8 cellular contexts compared by ENCODE assay signal in genomic region chr9:122464633-122465567, GRCh38. TPM values are rescaled to one million over a fixed set of nuclear protein-coding genes. Genes with fewer than 3 reads are reported as not detected.
DNase-seq lines count a peak whose midpoint lies in the region; ATAC-seq and TF ChIP-seq lines count a peak whose summit lies in the region.

No MANE protein-coding gene starts in this region.

- H3K4me1 ChIP-seq in hepatocyte (ENCODE audit: insufficient read depth), result no peaks in the 10 kb centered on the region

- no peaks in the 10 kb centered on the region for H3K36me3 ChIP-seq in hepatocyte (replicated peaks; ENCODE audit: insufficient read depth, low read depth)

- 27% methylated on average over 10 of the region's 10 CpGs for WGBS in hepatocyte (ENCODE audit: low lambda C conversion rate, missing lambda C conversion rate)

- H3K4me1 Mint-ChIP-seq in T-helper 2 cell treated with Interferon-gamma antibody and Interleukin-4, amounts not matched to agents 5 μg/mL and 100 μg/mL, for 36 hours (ENCODE audit: low read depth), result peaks cover 8% of the 10 kb centered on the region

- H3K36me3 Mint-ChIP-seq in T-helper 2 cell treated with Interferon-gamma antibody and Interleukin-4, amounts not matched to agents 5 μg/mL and 100 μg/mL, for 36 hours (ENCODE audit: low read depth), result no peaks in the 10 kb centered on the region

- TF ChIP-seq CTCF in GM12872 (IDR thresholded peaks at IDR 0.05; ENCODE audit: insufficient read depth, low read depth, low read length), result peak; percentile 82
- TF ChIP-seq CTCF in astrocyte of the cerebellum (IDR thresholded peaks at IDR 0.05; ENCODE audit: low read depth, low read length, missing control alignments), result peak; percentile 83
- peak; percentile 81 for TF ChIP-seq CTCF in hepatocyte (IDR thresholded peaks at IDR 0.05; ENCODE audit: poor library complexity)

- H3K9me3 ChIP-seq in hepatocyte (ENCODE audit: low read depth), result no peaks in the 10 kb centered on the region

- no peaks in the 10 kb centered on the region for H3K79me2 ChIP-seq in hepatocyte

- H3K4me2 ChIP-seq in hepatocyte, result peak overlapping the region; percentile 70

- peaks cover 45% of the 10 kb centered on the region for H3K27me3 Mint-ChIP-seq in T-helper 2 cell treated with Interferon-gamma antibody and Interleukin-4, amounts not matched to agents 5 μg/mL and 100 μg/mL, for 36 hours (ENCODE audit: low read depth)

- H3K4me3 ChIP-seq in astrocyte of the cerebellum (ENCODE audit: low read depth, low read length) (peak overlapping the region; percentile 26), hepatocyte (peak overlapping the region; percentile 44), skeletal muscle cell (ENCODE audit: low read depth, low read length) (peak overlapping the region; percentile 44)

- no peaks in the 10 kb centered on the region for H3K9me2 ChIP-seq in hepatocyte (replicated peaks; ENCODE audit: insufficient read depth)

- H4K20me1 ChIP-seq in hepatocyte (ENCODE audit: insufficient read depth, poor library complexity, severe bottlenecking), result no peaks in the 10 kb centered on the region

- H3K9me3 Mint-ChIP-seq in T-helper 2 cell treated with Interferon-gamma antibody and Interleukin-4, amounts not matched to agents 5 μg/mL and 100 μg/mL, for 36 hours, result no peaks in the 10 kb centered on the region

- peaks cover 21% of the 10 kb centered on the region for H3K27me3 ChIP-seq in hepatocyte

- in situ Hi-C loops in astrocyte of the cerebellum (cut with HindIII; ENCODE audit: low sequenced_read_pairs), result no loop called here

- DNase-seq in NCI-H187 treated with DMSO at 0.1 percent for 48 hours (lab: John Stamatoyannopoulos, UW), result peak; percentile 4
- peak; percentile 59 for DNase-seq in T-helper 2 cell treated with Interferon-gamma antibody and Interleukin-4, amounts not matched to agents 5 μg/mL and 100 μg/mL, for 36 hours (ENCODE audit: low spot score)
- DNase-seq in astrocyte of the cerebellum (ENCODE audit: low read depth), result peak; percentile 70
- peak; percentile 84 for DNase-seq in hepatocyte (ENCODE audit: low spot score)
- peak; percentile 48 for DNase-seq in skeletal muscle cell (ENCODE audit: low read depth)

- peak overlapping the region; percentile 80 for H2AFZ ChIP-seq in hepatocyte

- no peak overlapping the region for H3K27ac ChIP-seq in hepatocyte

- H3K4me3 Mint-ChIP-seq in T-helper 2 cell treated with Interferon-gamma antibody and Interleukin-4, amounts not matched to agents 5 μg/mL and 100 μg/mL, for 36 hours, result peak overlapping the region; percentile 88

- ATAC-seq in HG02798 (IDR thresholded peaks at IDR 0.05; ENCODE audit: poor library complexity, unreplicated experiment) (peak; percentile 71), HG02870 (IDR thresholded peaks at IDR 0.05; ENCODE audit: unreplicated experiment) (no peak)

- H3K27ac Mint-ChIP-seq in T-helper 2 cell treated with Interferon-gamma antibody and Interleukin-4, amounts not matched to agents 5 μg/mL and 100 μg/mL, for 36 hours, result peak overlapping the region; percentile 89

RNA-seq across cellular contexts. Expression of gene OR1J1, which starts 12.8 kb away (rescaled TPM):
- not detected in 2 replicates for total RNA-seq in hepatocyte
- not detected in 2 replicates for polyA plus RNA-seq in hepatocyte

RNA-seq across cellular contexts. Expression of gene OR1J2, which starts 45.7 kb away (rescaled TPM):
- not detected in 2 replicates for total RNA-seq in hepatocyte
- polyA plus RNA-seq in hepatocyte, result not detected in 2 replicates

RNA-seq across cellular contexts. Expression of gene OR1J4, which starts 54.0 kb away (rescaled TPM):
- total RNA-seq in hepatocyte, result not detected in 2 replicates
- polyA plus RNA-seq in hepatocyte, result not detected in 2 replicates

Comparison
In these comparisons a context has a peak if more than half of its experiments do, and no peak if none do; other contexts are left out.
1. DNase-seq: peak in every context shown above with its lines; median percentile 84 in hepatocyte; 70 in astrocyte of the cerebellum; 59 in T-helper 2 cell treated with Interferon-gamma antibody and Interleukin-4, amounts not matched to agents 5 μg/mL and 100 μg/mL, for 36 hours; 48 in skeletal muscle cell; 4 in NCI-H187 treated with DMSO at 0.1 percent for 48 hours.